Comparison of ENCODE assay signal across 36 cellular contexts in the genomic region with DNA sequence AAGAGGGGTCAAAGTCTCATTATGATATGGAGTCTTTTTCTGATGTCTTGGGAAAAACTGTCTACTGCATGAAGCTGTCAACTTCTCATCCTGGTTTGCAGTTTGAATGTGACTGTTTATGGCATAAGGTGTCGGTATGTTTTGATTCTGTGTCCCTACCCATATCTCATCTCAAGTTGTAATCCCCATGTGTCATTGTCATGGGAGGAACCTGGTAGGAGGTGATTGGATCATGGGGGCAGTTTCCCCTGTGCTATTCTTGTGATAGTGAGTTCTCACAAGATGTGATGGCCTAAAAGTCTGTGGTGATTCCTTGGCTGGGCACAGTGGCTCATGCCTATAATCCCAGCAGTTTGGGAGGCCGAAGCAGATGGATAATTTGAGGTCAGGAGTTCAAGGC. TPM values are rescaled to one million over a fixed set of nuclear protein-coding genes. Genes with fewer than 3 reads are reported as not detected.
"Had no signal": no experiment of that assay in that cellular context is flagged by ENCODE, and none has a peak within 500 bp of the region (broad histone marks: within the 10 kb centered on the region; RNA-seq: fewer than 3 reads in every experiment).

No MANE protein-coding gene starts in this region.

- H3K9me3 ChIP-seq: adrenal gland, body of pancreas, breast epithelium had no signal

- H3K4me3 ChIP-seq: adrenal gland, body of pancreas, breast epithelium had no signal

- FAIRE-seq: astrocyte, TTC549 had no signal

- ATAC-seq: activated CD8-positive, alpha-beta T cell treated with anti-CD3 and anti-CD28 coated beads for 36 hours; activated naive CD4-positive, alpha-beta T cell treated with anti-CD3 and anti-CD28 coated beads, Interleukin-2, amount 50 U/mL, for 72 hours; activated T-cell treated with anti-CD3 and anti-CD28 coated beads, Interleukin-2, amount 50 U/mL, for 4 hours; activated T-cell treated with anti-CD3 and anti-CD28 coated beads, Interleukin-2, amount 50 U/mL, for 72 hours; activated T-helper 17 cell treated with anti-CD3 and anti-CD28 coated beads, Interleukin-2, amount 50 U/mL, for 72 hours; body of pancreas had no signal

- DNase-seq: activated B cell treated with CpG ODN at 0.5 μM for 24 hours; activated CD4-positive, alpha-beta memory T cell treated with anti-CD3 and anti-CD28 coated beads for 36 hours; activated CD4-positive, alpha-beta T cell treated with anti-CD3 and anti-CD28 coated beads for 4 hours; activated CD4-positive, alpha-beta T cell treated with anti-CD3 and anti-CD28 coated beads, Interleukin-2, amount 10 ng/mL, durations not matched to agents 24 days and 14 days; activated CD4-positive, alpha-beta T cell treated with anti-CD3 and anti-CD28 coated beads, Interleukin-2, amount 50 U/mL, for 1 hour; activated CD4-positive, alpha-beta T cell treated with anti-CD3 and anti-CD28 coated beads, Interleukin-2, amount 50 U/mL, for 4 hours; activated CD4-positive, CD25-positive, alpha-beta regulatory T cell treated with anti-CD3 and anti-CD28 coated beads, Interleukin-2, amount 50 U/mL, for 72 hours; activated CD8-positive, alpha-beta memory T cell treated with anti-CD3 and anti-CD28 coated beads, Interleukin-2, amount 50 U/mL, for 4 hours; activated CD8-positive, alpha-beta T cell treated with anti-CD3 and anti-CD28 coated beads for 36 hours; activated effector memory CD4-positive, alpha-beta T cell treated with anti-CD3 and anti-CD28 coated beads, Interleukin-2, amount 50 U/mL, for 16 hours; activated gamma-delta T cell treated with Interleukin-2 at 50 U/mL for 16 hours; activated naive CD4-positive, alpha-beta T cell; activated naive CD4-positive, alpha-beta T cell treated with anti-CD3 and anti-CD28 coated beads for 36 hours; activated naive CD4-positive, alpha-beta T cell treated with anti-CD3 and anti-CD28 coated beads, Interleukin-2, amount 50 U/mL, for 16 hours; activated naive CD8-positive, alpha-beta T cell treated with anti-CD3 and anti-CD28 coated beads for 36 hours; activated T-cell treated with anti-CD3 and anti-CD28 coated beads for 4 hours; activated T-cell treated with anti-CD3 and anti-CD28 coated beads, Interleukin-2, amount 50 U/mL, for 1 hour; activated T-cell treated with anti-CD3 and anti-CD28 coated beads, Interleukin-2, amount 50 U/mL, for 4 hours; activated T-cell treated with anti-CD3 and anti-CD28 coated beads, Interleukin-2, amount 50 U/mL, for 72 hours; adrenal gland; amniotic stem cell; aorta; body of pancreas; brain microvascular endothelial cell; central memory CD4-positive, alpha-beta T cell; T-helper 1 cell; T-helper 2 cell; T-helper 9 cell had no signal

- H3K4me1 ChIP-seq: adrenal gland, body of pancreas, breast epithelium had no signal

- H3K36me3 ChIP-seq: adrenal gland, brain microvascular endothelial cell, breast epithelium had no signal

- H3K27me3 ChIP-seq: adrenal gland, body of pancreas, brain microvascular endothelial cell, breast epithelium had no signal

- H3K27ac ChIP-seq: adrenal gland, body of pancreas, brain microvascular endothelial cell, breast epithelium, VCaP had no signal

RNA-seq across cellular contexts. Expression of gene MRAP2, which starts 47.6 kb away (rescaled TPM):
- total RNA-seq: activated B cell treated with CpG ODN at 0.5 μM for 24 hours; activated CD4-positive, alpha-beta memory T cell treated with anti-CD3 and anti-CD28 coated beads for 36 hours; activated CD4-positive, alpha-beta T cell treated with anti-CD3 and anti-CD28 coated beads, Interleukin-2, amount 10 ng/mL, durations not matched to agents 24 days and 14 days; activated CD8-positive, alpha-beta memory T cell treated with anti-CD3 and anti-CD28 coated beads for 36 hours; activated CD8-positive, alpha-beta T cell treated with anti-CD3 and anti-CD28 coated beads for 36 hours; activated naive CD4-positive, alpha-beta T cell treated with anti-CD3 and anti-CD28 coated beads for 36 hours; activated naive CD4-positive, alpha-beta T cell treated with anti-CD3 and anti-CD28 coated beads, Interleukin-2, amount 50 U/mL, for 72 hours; activated naive CD8-positive, alpha-beta T cell treated with anti-CD3 and anti-CD28 coated beads for 36 hours; activated T-cell treated with anti-CD3 and anti-CD28 coated beads, Interleukin-2, amount 50 U/mL, for 4 hours; activated T-cell treated with anti-CD3 and anti-CD28 coated beads, Interleukin-2, amount 50 U/mL, for 72 hours; activated T-helper 1 cell treated with anti-CD3 and anti-CD28 coated beads, Interleukin-12 subunit alpha, Interleukin-12 subunit beta, Interleukin-2, Interleukin-4 antibody, amounts not matched to agents 30 ng/mL and 10 ng/mL and 1 ng/mL, durations not matched to agents 14 hours and 24 hours and 36 hours had no signal
